Comparison of ENCODE assay signal across 2 cellular contexts in the genomic region with DNA sequence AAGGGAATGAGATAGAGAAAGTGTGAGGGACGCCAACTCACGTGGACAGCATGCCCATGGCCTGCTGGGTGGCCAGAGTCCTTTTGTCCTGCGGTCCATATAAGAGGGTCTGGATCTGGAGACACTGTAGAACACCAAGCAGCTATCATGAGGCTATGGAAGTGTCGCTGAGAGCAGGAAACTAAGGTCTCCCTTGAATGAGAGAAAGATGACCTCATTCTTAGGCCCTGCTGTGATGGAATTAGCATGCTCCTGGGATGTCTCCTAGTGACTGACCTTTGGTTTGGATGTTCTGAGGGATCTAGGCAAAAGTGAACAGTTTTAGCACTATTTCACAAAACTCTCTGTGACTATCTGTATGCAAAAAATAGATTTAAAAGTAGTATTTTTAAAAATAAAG.
TF ChIP-seq lines count a peak whose summit lies in the region.

No MANE protein-coding gene starts in this region.

TF ChIP-seq in HEK293, 187 proteins besides CTCF, POLR2A, EP300 and RAD21 (continued from another document):
- TF ChIP-seq, protein P1, sequence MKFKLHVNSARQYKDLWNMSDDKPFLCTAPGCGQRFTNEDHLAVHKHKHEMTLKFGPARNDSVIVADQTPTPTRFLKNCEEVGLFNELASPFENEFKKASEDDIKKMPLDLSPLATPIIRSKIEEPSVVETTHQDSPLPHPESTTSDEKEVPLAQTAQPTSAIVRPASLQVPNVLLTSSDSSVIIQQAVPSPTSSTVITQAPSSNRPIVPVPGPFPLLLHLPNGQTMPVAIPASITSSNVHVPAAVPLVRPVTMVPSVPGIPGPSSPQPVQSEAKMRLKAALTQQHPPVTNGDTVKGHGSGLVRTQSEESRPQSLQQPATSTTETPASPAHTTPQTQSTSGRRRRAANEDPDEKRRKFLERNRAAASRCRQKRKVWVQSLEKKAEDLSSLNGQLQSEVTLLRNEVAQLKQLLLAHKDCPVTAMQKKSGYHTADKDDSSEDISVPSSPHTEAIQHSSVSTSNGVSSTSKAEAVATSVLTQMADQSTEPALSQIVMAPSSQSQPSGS (tag by site-specific recombination; IDR thresholded peaks at IDR 0.05; ENCODE audit: low read depth): peak; percentile 81
- TF ChIP-seq ZNF600 (tag by site-specific recombination; IDR thresholded peaks at IDR 0.05): peak; percentile 83
- TF ChIP-seq ZNF571 (tag by site-specific recombination; IDR thresholded peaks at IDR 0.05): no peak
- TF ChIP-seq ZNF629 (tag by site-specific recombination; IDR thresholded peaks at IDR 0.05): 0 out of 2 replicates have a peak, but pooled peaks have one; percentile 23
- TF ChIP-seq ZNF394 (tag by site-specific recombination; IDR thresholded peaks at IDR 0.05; ENCODE audit: borderline replicate concordance): no peak
- TF ChIP-seq ZIC2 (tag by site-specific recombination; IDR thresholded peaks at IDR 0.05): peak; percentile 33; the same call in 1 of the 2 replicates
- no peak for TF ChIP-seq ZNF664 (tag by site-specific recombination; IDR thresholded peaks at IDR 0.05)
- TF ChIP-seq, protein P2, sequence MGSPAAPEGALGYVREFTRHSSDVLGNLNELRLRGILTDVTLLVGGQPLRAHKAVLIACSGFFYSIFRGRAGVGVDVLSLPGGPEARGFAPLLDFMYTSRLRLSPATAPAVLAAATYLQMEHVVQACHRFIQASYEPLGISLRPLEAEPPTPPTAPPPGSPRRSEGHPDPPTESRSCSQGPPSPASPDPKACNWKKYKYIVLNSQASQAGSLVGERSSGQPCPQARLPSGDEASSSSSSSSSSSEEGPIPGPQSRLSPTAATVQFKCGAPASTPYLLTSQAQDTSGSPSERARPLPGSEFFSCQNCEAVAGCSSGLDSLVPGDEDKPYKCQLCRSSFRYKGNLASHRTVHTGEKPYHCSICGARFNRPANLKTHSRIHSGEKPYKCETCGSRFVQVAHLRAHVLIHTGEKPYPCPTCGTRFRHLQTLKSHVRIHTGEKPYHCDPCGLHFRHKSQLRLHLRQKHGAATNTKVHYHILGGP (tag by site-specific recombination; IDR thresholded peaks at IDR 0.05): no peak
TF ChIP-seq in HEK293: peak in this region for 6.

TF ChIP-seq in WTC11, 78 proteins besides CTCF, POLR2A, EP300 and RAD21:
- TF ChIP-seq, protein P3, sequence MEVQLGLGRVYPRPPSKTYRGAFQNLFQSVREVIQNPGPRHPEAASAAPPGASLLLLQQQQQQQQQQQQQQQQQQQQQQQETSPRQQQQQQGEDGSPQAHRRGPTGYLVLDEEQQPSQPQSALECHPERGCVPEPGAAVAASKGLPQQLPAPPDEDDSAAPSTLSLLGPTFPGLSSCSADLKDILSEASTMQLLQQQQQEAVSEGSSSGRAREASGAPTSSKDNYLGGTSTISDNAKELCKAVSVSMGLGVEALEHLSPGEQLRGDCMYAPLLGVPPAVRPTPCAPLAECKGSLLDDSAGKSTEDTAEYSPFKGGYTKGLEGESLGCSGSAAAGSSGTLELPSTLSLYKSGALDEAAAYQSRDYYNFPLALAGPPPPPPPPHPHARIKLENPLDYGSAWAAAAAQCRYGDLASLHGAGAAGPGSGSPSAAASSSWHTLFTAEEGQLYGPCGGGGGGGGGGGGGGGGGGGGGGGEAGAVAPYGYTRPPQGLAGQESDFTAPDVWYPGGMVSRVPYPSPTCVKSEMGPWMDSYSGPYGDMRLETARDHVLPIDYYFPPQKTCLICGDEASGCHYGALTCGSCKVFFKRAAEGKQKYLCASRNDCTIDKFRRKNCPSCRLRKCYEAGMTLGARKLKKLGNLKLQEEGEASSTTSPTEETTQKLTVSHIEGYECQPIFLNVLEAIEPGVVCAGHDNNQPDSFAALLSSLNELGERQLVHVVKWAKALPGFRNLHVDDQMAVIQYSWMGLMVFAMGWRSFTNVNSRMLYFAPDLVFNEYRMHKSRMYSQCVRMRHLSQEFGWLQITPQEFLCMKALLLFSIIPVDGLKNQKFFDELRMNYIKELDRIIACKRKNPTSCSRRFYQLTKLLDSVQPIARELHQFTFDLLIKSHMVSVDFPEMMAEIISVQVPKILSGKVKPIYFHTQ (CRISPR knock-in tag; IDR thresholded peaks at IDR 0.05): no peak
- TF ChIP-seq ZNF138 (CRISPR knock-in tag; conservative IDR thresholded peaks at IDR 0.05) (no peak), GABPB1 (CRISPR knock-in tag; IDR thresholded peaks at IDR 0.05) (no peak), ZNF232 (CRISPR knock-in tag; IDR thresholded peaks at IDR 0.05) (no peak), CREM (CRISPR knock-in tag; IDR thresholded peaks at IDR 0.05) (no peak), ELF4 (CRISPR knock-in tag; IDR thresholded peaks at IDR 0.05; ENCODE audit: low read depth) (no peak), ZNF121 (CRISPR knock-in tag; IDR thresholded peaks at IDR 0.05) (no peak), MXD4 (CRISPR knock-in tag; IDR thresholded peaks at IDR 0.05; ENCODE audit: borderline replicate concordance) (no peak), TCF7 (CRISPR knock-in tag; IDR thresholded peaks at IDR 0.05; ENCODE audit: low read depth) (no peak)
- TF ChIP-seq, protein P4, sequence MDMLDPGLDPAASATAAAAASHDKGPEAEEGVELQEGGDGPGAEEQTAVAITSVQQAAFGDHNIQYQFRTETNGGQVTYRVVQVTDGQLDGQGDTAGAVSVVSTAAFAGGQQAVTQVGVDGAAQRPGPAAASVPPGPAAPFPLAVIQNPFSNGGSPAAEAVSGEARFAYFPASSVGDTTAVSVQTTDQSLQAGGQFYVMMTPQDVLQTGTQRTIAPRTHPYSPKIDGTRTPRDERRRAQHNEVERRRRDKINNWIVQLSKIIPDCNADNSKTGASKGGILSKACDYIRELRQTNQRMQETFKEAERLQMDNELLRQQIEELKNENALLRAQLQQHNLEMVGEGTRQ (CRISPR knock-in tag; IDR thresholded peaks at IDR 0.05): no peak
- TF ChIP-seq, protein P5, sequence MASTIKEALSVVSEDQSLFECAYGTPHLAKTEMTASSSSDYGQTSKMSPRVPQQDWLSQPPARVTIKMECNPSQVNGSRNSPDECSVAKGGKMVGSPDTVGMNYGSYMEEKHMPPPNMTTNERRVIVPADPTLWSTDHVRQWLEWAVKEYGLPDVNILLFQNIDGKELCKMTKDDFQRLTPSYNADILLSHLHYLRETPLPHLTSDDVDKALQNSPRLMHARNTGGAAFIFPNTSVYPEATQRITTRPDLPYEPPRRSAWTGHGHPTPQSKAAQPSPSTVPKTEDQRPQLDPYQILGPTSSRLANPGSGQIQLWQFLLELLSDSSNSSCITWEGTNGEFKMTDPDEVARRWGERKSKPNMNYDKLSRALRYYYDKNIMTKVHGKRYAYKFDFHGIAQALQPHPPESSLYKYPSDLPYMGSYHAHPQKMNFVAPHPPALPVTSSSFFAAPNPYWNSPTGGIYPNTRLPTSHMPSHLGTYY (CRISPR knock-in tag; IDR thresholded peaks at IDR 0.05): no peak
- TF ChIP-seq, protein P6, sequence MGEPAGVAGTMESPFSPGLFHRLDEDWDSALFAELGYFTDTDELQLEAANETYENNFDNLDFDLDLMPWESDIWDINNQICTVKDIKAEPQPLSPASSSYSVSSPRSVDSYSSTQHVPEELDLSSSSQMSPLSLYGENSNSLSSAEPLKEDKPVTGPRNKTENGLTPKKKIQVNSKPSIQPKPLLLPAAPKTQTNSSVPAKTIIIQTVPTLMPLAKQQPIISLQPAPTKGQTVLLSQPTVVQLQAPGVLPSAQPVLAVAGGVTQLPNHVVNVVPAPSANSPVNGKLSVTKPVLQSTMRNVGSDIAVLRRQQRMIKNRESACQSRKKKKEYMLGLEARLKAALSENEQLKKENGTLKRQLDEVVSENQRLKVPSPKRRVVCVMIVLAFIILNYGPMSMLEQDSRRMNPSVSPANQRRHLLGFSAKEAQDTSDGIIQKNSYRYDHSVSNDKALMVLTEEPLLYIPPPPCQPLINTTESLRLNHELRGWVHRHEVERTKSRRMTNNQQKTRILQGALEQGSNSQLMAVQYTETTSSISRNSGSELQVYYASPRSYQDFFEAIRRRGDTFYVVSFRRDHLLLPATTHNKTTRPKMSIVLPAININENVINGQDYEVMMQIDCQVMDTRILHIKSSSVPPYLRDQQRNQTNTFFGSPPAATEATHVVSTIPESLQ (CRISPR knock-in tag; IDR thresholded peaks at IDR 0.05): no peak
